In the genomic region with DNA sequence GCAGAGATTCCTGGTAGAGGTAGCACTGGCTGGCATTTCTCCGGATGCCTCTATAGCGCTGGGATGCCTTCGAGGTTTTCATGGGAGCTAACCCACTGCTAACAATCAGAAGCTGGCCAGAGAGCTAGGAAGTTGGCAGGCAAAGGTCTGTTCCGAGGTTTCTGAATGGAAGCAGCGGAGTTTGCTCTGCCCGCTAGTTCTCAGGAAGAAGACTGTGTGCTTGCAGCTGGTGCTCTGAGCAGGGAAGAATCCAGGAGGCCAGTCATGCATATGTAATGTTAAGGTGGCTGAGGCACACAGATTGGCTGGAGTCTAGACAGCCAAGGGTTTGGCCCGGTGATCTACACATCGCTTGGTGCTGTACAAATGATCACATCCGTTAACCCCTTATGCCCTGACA, we compare ENCODE assay signal across 1 cellular context.
TF ChIP-seq lines count a peak whose summit lies in the region.

TMC3 (minus strand) TSS at position 218 of the 400 bp plus-strand sequence; CDS start at position 82, 136 bp downstream.

TF ChIP-seq in WTC11, 78 proteins besides CTCF, POLR2A, EP300 and RAD21 (continued from another document):
- TF ChIP-seq IRF2 (CRISPR knock-in tag; IDR thresholded peaks at IDR 0.05; ENCODE audit: borderline replicate concordance, low read depth) (no peak), ZNF423 (CRISPR knock-in tag; IDR thresholded peaks at IDR 0.05) (no peak), TP53 (CRISPR knock-in tag; IDR thresholded peaks at IDR 0.05) (no peak), ARID4B (CRISPR knock-in tag; IDR thresholded peaks at IDR 0.05; ENCODE audit: borderline replicate concordance) (no peak)
- TF ChIP-seq, protein P1, sequence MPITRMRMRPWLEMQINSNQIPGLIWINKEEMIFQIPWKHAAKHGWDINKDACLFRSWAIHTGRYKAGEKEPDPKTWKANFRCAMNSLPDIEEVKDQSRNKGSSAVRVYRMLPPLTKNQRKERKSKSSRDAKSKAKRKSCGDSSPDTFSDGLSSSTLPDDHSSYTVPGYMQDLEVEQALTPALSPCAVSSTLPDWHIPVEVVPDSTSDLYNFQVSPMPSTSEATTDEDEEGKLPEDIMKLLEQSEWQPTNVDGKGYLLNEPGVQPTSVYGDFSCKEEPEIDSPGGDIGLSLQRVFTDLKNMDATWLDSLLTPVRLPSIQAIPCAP (CRISPR knock-in tag; IDR thresholded peaks at IDR 0.05), result no peak
- TF ChIP-seq, protein P2, sequence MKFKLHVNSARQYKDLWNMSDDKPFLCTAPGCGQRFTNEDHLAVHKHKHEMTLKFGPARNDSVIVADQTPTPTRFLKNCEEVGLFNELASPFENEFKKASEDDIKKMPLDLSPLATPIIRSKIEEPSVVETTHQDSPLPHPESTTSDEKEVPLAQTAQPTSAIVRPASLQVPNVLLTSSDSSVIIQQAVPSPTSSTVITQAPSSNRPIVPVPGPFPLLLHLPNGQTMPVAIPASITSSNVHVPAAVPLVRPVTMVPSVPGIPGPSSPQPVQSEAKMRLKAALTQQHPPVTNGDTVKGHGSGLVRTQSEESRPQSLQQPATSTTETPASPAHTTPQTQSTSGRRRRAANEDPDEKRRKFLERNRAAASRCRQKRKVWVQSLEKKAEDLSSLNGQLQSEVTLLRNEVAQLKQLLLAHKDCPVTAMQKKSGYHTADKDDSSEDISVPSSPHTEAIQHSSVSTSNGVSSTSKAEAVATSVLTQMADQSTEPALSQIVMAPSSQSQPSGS (CRISPR knock-in tag; IDR thresholded peaks at IDR 0.05; ENCODE audit: borderline replicate concordance, low read depth), result no peak
- TF ChIP-seq, protein P3, sequence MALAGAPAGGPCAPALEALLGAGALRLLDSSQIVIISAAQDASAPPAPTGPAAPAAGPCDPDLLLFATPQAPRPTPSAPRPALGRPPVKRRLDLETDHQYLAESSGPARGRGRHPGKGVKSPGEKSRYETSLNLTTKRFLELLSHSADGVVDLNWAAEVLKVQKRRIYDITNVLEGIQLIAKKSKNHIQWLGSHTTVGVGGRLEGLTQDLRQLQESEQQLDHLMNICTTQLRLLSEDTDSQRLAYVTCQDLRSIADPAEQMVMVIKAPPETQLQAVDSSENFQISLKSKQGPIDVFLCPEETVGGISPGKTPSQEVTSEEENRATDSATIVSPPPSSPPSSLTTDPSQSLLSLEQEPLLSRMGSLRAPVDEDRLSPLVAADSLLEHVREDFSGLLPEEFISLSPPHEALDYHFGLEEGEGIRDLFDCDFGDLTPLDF (CRISPR knock-in tag; IDR thresholded peaks at IDR 0.05), result no peak
- TF ChIP-seq, protein P4, sequence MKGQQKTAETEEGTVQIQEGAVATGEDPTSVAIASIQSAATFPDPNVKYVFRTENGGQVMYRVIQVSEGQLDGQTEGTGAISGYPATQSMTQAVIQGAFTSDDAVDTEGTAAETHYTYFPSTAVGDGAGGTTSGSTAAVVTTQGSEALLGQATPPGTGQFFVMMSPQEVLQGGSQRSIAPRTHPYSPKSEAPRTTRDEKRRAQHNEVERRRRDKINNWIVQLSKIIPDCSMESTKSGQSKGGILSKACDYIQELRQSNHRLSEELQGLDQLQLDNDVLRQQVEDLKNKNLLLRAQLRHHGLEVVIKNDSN (CRISPR knock-in tag; IDR thresholded peaks at IDR 0.05), result no peak
TF ChIP-seq in WTC11: peak in this region for 0.
